Comparison of ENCODE assay signal across 8 cellular contexts in genomic region chr21:26843912-26844257, GRCh38. TPM values are rescaled to one million over a fixed set of nuclear protein-coding genes. Genes with fewer than 3 reads are reported as not detected.
DNase-seq lines count a peak whose midpoint lies in the region; ATAC-seq, FAIRE-seq and TF ChIP-seq lines count a peak whose summit lies in the region.

No MANE protein-coding gene starts in this region.

- DNase-seq in DMS53 (lab: John Stamatoyannopoulos, UW) (peak; percentile 35), DMS53 treated with DMSO at 0.1 percent for 48 hours (lab: John Stamatoyannopoulos, UW; ENCODE audit: unreplicated experiment) (no peak), SK-N-MC (ENCODE audit: low read depth, low spot score) (no peak), fibroblast of pulmonary artery (ENCODE audit: low read depth) (peak; percentile 72), pancreas (no peak), A172 (ENCODE audit: low spot score) (no peak), SIG-M5 (lab: John Stamatoyannopoulos, UW) (no peak)

- intact Hi-C loops in pancreas (cut with DNase I) = no loop called here

- H3K4me3 ChIP-seq in SK-N-MC = peak overlapping the region; percentile 92
- H3K4me3 ChIP-seq in fibroblast of pulmonary artery (replicated peaks; ENCODE audit: low read depth, low read length) = peak overlapping the region; percentile 84
- H3K4me3 ChIP-seq in pancreas = peak overlapping the region; percentile 45 to 75 (median 54)

- WGBS in pancreas, 2 donors = 0 to 1% methylated on average over 12 of the region's 12 CpGs

- H3K27ac ChIP-seq in SK-N-MC (peak overlapping the region; percentile 91; the same call in 1 of the 2 replicates), pancreas (peak overlapping the region in 3 of 4 donors; percentile 53 to 93 (median 90))

- peak; percentile 36 for TF ChIP-seq CTCF in fibroblast of pulmonary artery (IDR thresholded peaks at IDR 0.05; ENCODE audit: low read length, missing control alignments)
- TF ChIP-seq CTCF in pancreas (IDR thresholded peaks at IDR 0.05) = no peak

- FAIRE-seq in pancreas (lab: Jason Lieb, UNC) = no peak

- H3K36me3 ChIP-seq in SK-N-MC (ENCODE audit: insufficient read depth, low read length) (peaks cover 35% of the 10 kb centered on the region), pancreas (peaks cover 0 to 13% (median 0%) of the 10 kb centered on the region in 3 donors)

- peaks cover 3 to 14% (median 4%) of the 10 kb centered on the region in 3 donors for H3K4me1 ChIP-seq in pancreas

- H3K9ac ChIP-seq in SK-N-MC (ENCODE audit: insufficient read length) = peak overlapping the region; percentile 88

- ATAC-seq in pancreas (peak in 1 of 4 donors; percentile 0), GM21723 (IDR thresholded peaks at IDR 0.05; ENCODE audit: unreplicated experiment) (no peak)

- H3K9me3 ChIP-seq in SK-N-MC (ENCODE audit: low read depth, low read length) = no peaks in the 10 kb centered on the region
- H3K9me3 ChIP-seq in pancreas = no peaks in the 10 kb centered on the region

- no peaks in the 10 kb centered on the region for H3K27me3 ChIP-seq in pancreas

RNA-seq across cellular contexts. Expression of gene ADAMTS1, which starts 1.3 kb away (rescaled TPM):
- total RNA-seq in pancreas = 10 to 100 TPM in 4 of 6 donors, 1 to 10 TPM in 2; 4.4 to 32.1 (median 13.6) TPM
- 10 to 100 TPM in 1 of 2 donors, 1 to 10 TPM in 1; 8.6 to 22.8 TPM for polyA plus RNA-seq in pancreas
- total RNA-seq in A172 (2014; rRNA removed; shearing (Covaris generic)) = 3.7 and 7.7 TPM in 2 replicates

Comparison
In these comparisons a context has a peak if more than half of its experiments do, and no peak if none do; other contexts are left out.
1. DNase-seq: peak in DMS53 (single experiment) and fibroblast of pulmonary artery (single experiment); none in DMS53 treated with DMSO at 0.1 percent for 48 hours (single experiment), SK-N-MC (single experiment), pancreas (0 of 6), A172 (single experiment) and SIG-M5 (single experiment).
2. Peak in every context shown above with its lines, with median percentiles within 50 percentile points of each other: H3K4me3 ChIP-seq.